In genomic region chr3:58008140-58009025, GRCh38 we compare ENCODE assay signal across 8 cellular contexts. TPM values are rescaled to one million over a fixed set of nuclear protein-coding genes. Genes with fewer than 3 reads are reported as not detected.
DNase-seq lines count a peak whose midpoint lies in the region; ATAC-seq and TF ChIP-seq lines count a peak whose summit lies in the region.

Gene FLNB, plus strand, starts transcription at chr3:58008422. Its CDS starts 143 bp downstream, at chr3:58008565.

- H3K36me3 Mint-ChIP-seq in activated naive CD4-positive, alpha-beta T cell treated with anti-CD3 and anti-CD28 coated beads, Interleukin-2, amount 50 U/mL, for 72 hours = no peaks in the 10 kb centered on the region
- no peaks in the 10 kb centered on the region for H3K36me3 Mint-ChIP-seq in glutamatergic neuron (ENCODE audit: unreplicated experiment)

- peak within 1 kb of the TSS; percentile 91 for H3K4me3 Mint-ChIP-seq in glutamatergic neuron (ENCODE audit: unreplicated experiment)

- peak; percentile 57 for ATAC-seq in GM19328 (IDR thresholded peaks at IDR 0.05; ENCODE audit: unreplicated experiment)
- peak; percentile 76 to 82 for ATAC-seq in activated naive CD4-positive, alpha-beta T cell treated with anti-CD3 and anti-CD28 coated beads, Interleukin-2, amount 50 U/mL, for 72 hours

- no peak for TF ChIP-seq EP300 in ovary (IDR thresholded peaks at IDR 0.05)

- H3K4me3 ChIP-seq in ovary = peak within 1 kb of the TSS; percentile 79
- H3K4me3 ChIP-seq in thyroid gland (replicated peaks in 1 of 3) = peak within 1 kb of the TSS; percentile 83 to 97 (median 94)

- H3K4me1 Mint-ChIP-seq in glutamatergic neuron (ENCODE audit: low read depth, unreplicated experiment) = peaks cover 9% of the 10 kb centered on the region

- H3K9me3 ChIP-seq in ovary = no peaks in the 10 kb centered on the region
- no peaks in the 10 kb centered on the region for H3K9me3 ChIP-seq in thyroid gland

- 0 to 1% (median 0%) methylated on average over 48 to 91 of the region's 91 CpGs for WGBS in ovary, 3 donors
- 0 to 1% methylated on average over 21 to 36 of the region's 91 CpGs for WGBS in thyroid gland, 2 donors

- no peaks in the 10 kb centered on the region for H3K9me3 Mint-ChIP-seq in activated naive CD4-positive, alpha-beta T cell treated with anti-CD3 and anti-CD28 coated beads, Interleukin-2, amount 50 U/mL, for 72 hours
- peaks cover 1% of the 10 kb centered on the region for H3K9me3 Mint-ChIP-seq in glutamatergic neuron (ENCODE audit: unreplicated experiment)

- peak; percentile 88 for DNase-seq in CD1c-positive myeloid dendritic cell (ENCODE audit: extremely low spot score)
- DNase-seq in HT1080 (ENCODE audit: low read depth) = peak; percentile 63
- DNase-seq in SKM-1 (lab: John Stamatoyannopoulos, UW; ENCODE audit: unreplicated experiment) = peak; percentile 34
- peak; percentile 80 to 81 for DNase-seq in activated naive CD4-positive, alpha-beta T cell treated with anti-CD3 and anti-CD28 coated beads, Interleukin-2, amount 50 U/mL, for 72 hours (ENCODE audit: low spot score in 2 of 2)
- DNase-seq in glutamatergic neuron = peak; percentile 87
- DNase-seq in ovary = peak; percentile 73 to 88 (median 85)
- DNase-seq in thyroid gland = peak; percentile 69 to 72

- H3K27ac ChIP-seq in ovary (peak within 1 kb of the TSS; percentile 9 to 13), thyroid gland (peak within 1 kb of the TSS; percentile 81 to 97 (median 91))

- peaks cover 4% of the 10 kb centered on the region for H3K27me3 Mint-ChIP-seq in glutamatergic neuron (ENCODE audit: unreplicated experiment)

- TF ChIP-seq CTCF in glutamatergic neuron (IDR thresholded peaks at IDR 0.05; ENCODE audit: partially characterized antibody, unreplicated experiment) = peak; percentile 70
- TF ChIP-seq CTCF in ovary (IDR thresholded peaks at IDR 0.05) = peak; percentile 36 to 85 (median 80)
- peak; percentile 58 to 98 (median 72) for TF ChIP-seq CTCF in thyroid gland (IDR thresholded peaks at IDR 0.05)

- intact Hi-C loops in ovary (cut with DNase I) (loop anchor here (2.0 to 10.0 kb wide), 4 partner anchors 96 to 169 kb away; no protein-coding TSS in a partner anchor), thyroid gland (cut with DNase I) (loop anchor here (5.0 to 10.0 kb wide), 2 partner anchors 164 to 286 kb away; no protein-coding TSS in a partner anchor)

- H3K27ac Mint-ChIP-seq in activated naive CD4-positive, alpha-beta T cell treated with anti-CD3 and anti-CD28 coated beads, Interleukin-2, amount 50 U/mL, for 72 hours = peak within 1 kb of the TSS; percentile 87 to 89
- peak within 1 kb of the TSS; percentile 59 for H3K27ac Mint-ChIP-seq in glutamatergic neuron (ENCODE audit: unreplicated experiment)

- H3K4me1 ChIP-seq in ovary (ENCODE audit: insufficient read depth) (peaks cover 20% of the 10 kb centered on the region), thyroid gland (peaks cover 37 to 43% of the 10 kb centered on the region in 2 donors)

- H3K36me3 ChIP-seq in ovary = no peaks in the 10 kb centered on the region
- H3K36me3 ChIP-seq in thyroid gland = no peaks in the 10 kb centered on the region

- TF ChIP-seq POLR2A in ovary (IDR thresholded peaks at IDR 0.05) = peak; percentile 49
- peak; percentile 38 to 87 for TF ChIP-seq POLR2A in thyroid gland (IDR thresholded peaks at IDR 0.05)

- no peaks in the 10 kb centered on the region for H3K27me3 ChIP-seq in ovary
- H3K27me3 ChIP-seq in thyroid gland = no peaks in the 10 kb centered on the region

RNA-seq across cellular contexts. Expression of gene FLNB, which starts in this region (rescaled TPM):
- total RNA-seq in HT1080 (2014; rRNA removed; shearing (Covaris generic)) = 126 and 138 TPM in 2 replicates
- polyA plus RNA-seq in HT1080 (2015; cell fraction: cytosol; rRNA removed) = 23.9 and 28.8 TPM in 2 replicates
- 927 and 954 TPM in 2 replicates for polyA plus RNA-seq in HT1080 (2015; cell fraction: nucleus; rRNA removed)
- 10 to 100 TPM; 17.5 to 34.2 TPM for total RNA-seq in activated naive CD4-positive, alpha-beta T cell treated with anti-CD3 and anti-CD28 coated beads, Interleukin-2, amount 50 U/mL, for 72 hours
- total RNA-seq in glutamatergic neuron (ENCODE audit: unreplicated experiment) = 75.4 TPM
- 100 to 1,000 TPM in 5 of 7 donors, 10 to 100 TPM in 2; 51.9 to 141 (median 126) TPM for total RNA-seq in ovary
- polyA plus RNA-seq in ovary = 100 to 1,000 TPM in 1 of 2 donors, 10 to 100 TPM in 1; 78.6 to 190 TPM
- 100 to 1,000 TPM; 164 to 258 (median 242) TPM for total RNA-seq in thyroid gland

Comparison
In these comparisons a context has a peak if more than half of its experiments do, and no peak if none do; other contexts are left out.
1. Peak in every context shown above with its lines: DNase-seq, ATAC-seq, H3K4me3 ChIP-seq and H3K27ac ChIP-seq.
2. DNase-seq: peak in every context shown above with its lines; median percentile 88 in CD1c-positive myeloid dendritic cell; 87 in glutamatergic neuron; 85 in ovary; 80 in activated naive CD4-positive, alpha-beta T cell treated with anti-CD3 and anti-CD28 coated beads, Interleukin-2, amount 50 U/mL, for 72 hours; 70 in thyroid gland; 63 in HT1080; 34 in SKM-1.